In the genomic region with DNA sequence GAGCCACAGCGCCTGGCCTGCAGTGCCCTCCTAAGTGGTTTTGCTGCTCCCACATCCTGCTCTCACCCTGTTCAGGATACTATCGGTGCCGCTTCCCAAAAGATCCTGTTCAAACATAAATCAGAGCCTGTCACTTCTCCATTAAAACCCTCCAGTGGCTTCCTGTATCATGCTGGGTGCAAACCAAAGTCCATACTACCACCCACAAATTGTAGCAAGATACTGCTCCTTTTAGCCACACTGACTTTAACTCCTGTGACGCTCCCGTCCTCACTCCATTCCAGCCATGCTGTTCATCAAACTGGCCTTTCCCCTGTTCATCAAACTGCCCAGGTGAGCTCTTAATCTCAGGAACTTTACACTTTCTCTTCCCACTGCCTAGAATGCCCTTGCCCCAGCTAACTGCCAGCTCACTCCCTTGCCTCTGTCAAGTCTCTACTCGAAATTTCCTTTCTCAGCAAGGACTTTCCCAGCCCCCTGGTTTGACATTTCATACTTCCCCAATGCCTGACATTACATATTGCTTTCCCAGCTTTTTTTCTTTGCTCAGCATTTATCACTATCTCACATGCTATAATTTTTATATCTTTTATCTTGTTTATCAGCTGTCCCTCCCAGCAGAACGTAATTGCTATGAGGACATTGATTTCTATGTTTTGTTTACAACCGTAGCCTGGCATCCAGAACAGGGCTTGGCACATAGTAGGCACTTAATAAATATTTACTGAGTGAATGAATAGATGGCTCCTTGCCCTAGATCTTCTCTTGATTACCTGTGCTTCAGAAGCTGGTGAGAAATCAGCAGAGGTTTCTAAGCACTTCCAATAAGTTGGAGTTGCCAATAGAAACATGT, we compare ENCODE assay signal across 9 cellular contexts. TPM values are rescaled to one million over a fixed set of nuclear protein-coding genes. Genes with fewer than 3 reads are reported as not detected.
DNase-seq lines count a peak whose midpoint lies in the region; ATAC-seq and TF ChIP-seq lines count a peak whose summit lies in the region.
"Had no signal": no experiment of that assay in that cellular context is flagged by ENCODE, and none has a peak within 500 bp of the region (broad histone marks: within the 10 kb centered on the region; RNA-seq: fewer than 3 reads in every experiment).

No MANE protein-coding gene starts in this region.

- no peaks in the 10 kb centered on the region for H3K9me3 Mint-ChIP-seq in endothelial cell (ENCODE audit: unreplicated experiment)

- POLR2A ChIA-PET in AG04449 (lab: Yijun Ruan, JAX): interaction anchor here (0.6 to 1.9 kb wide), 4 partner anchors 11 to 57 kb away, joined by 3 to 5 read pairs (median 4); no protein-coding TSS in a partner anchor

- no peak for ATAC-seq in HG03469 (IDR thresholded peaks at IDR 0.05; ENCODE audit: unreplicated experiment)

- peak overlapping the region; percentile 5 for H3K4me3 Mint-ChIP-seq in endothelial cell (ENCODE audit: unreplicated experiment)

- TF ChIP-seq CTCF in AG04449 (IDR thresholded peaks at IDR 0.05; ENCODE audit: insufficient read depth, low read length, missing control alignments): no peak
- TF ChIP-seq CTCF in endothelial cell (IDR thresholded peaks at IDR 0.05; ENCODE audit: unreplicated experiment): no peak

- DNase-seq in AG04449 (ENCODE audit: low read depth, low spot score): no peak
- peak; percentile 76 for DNase-seq in NCI-H2196 treated with DMSO at 0.1 percent for 48 hours (lab: John Stamatoyannopoulos, UW; ENCODE audit: unreplicated experiment)
- peak; percentile 12 for DNase-seq in endothelial cell (ENCODE audit: low spot score)
- peak; percentile 51 for DNase-seq in myocyte (ENCODE audit: low read depth)
- no peak for DNase-seq in DMS53 treated with DMSO at 0.1 percent for 48 hours (lab: John Stamatoyannopoulos, UW; ENCODE audit: unreplicated experiment)
- no peak for DNase-seq in NCI-H1105 treated with DMSO at 0.1 percent for 48 hours (lab: John Stamatoyannopoulos, UW)
- no peak for DNase-seq in activated CD4-positive, alpha-beta T cell treated with anti-CD3 and anti-CD28 coated beads for 1 hour
- DNase-seq: activated naive CD4-positive, alpha-beta T cell treated with anti-CD3 and anti-CD28 coated beads, Interleukin-2, amount 50 U/mL, for 16 hours had no signal

- H3K4me3 ChIP-seq in AG04449 (ENCODE audit: low read depth, low read length): peak overlapping the region; percentile 33

- CTCF ChIA-PET in AG04449 (lab: Yijun Ruan, JAX): no interaction called here

- peak overlapping the region; percentile 98 for H3K27ac Mint-ChIP-seq in endothelial cell (ENCODE audit: unreplicated experiment)

- H3K36me3 Mint-ChIP-seq in endothelial cell (ENCODE audit: low read depth, unreplicated experiment): no peaks in the 10 kb centered on the region

- peaks cover 7% of the 10 kb centered on the region for H3K27me3 Mint-ChIP-seq in endothelial cell (ENCODE audit: unreplicated experiment)

- H3K4me1 Mint-ChIP-seq in endothelial cell (ENCODE audit: unreplicated experiment): peaks cover 53% of the 10 kb centered on the region

RNA-seq across cellular contexts. Expression of gene SMURF2, which starts 44.3 kb away (rescaled TPM):
- total RNA-seq in endothelial cell (ENCODE audit: unreplicated experiment) (69.2 TPM), myocyte (36.2 and 45.2 TPM in 2 replicates)
- 32.9 TPM for polyA plus RNA-seq in myocyte (2012)

Comparison
In these comparisons a context has a peak if more than half of its experiments do, and no peak if none do; other contexts are left out.
1. DNase-seq: peak in NCI-H2196 treated with DMSO at 0.1 percent for 48 hours (single experiment), endothelial cell (single experiment) and myocyte (single experiment); none in AG04449 (single experiment), DMS53 treated with DMSO at 0.1 percent for 48 hours (single experiment), NCI-H1105 treated with DMSO at 0.1 percent for 48 hours (single experiment) and activated CD4-positive, alpha-beta T cell treated with anti-CD3 and anti-CD28 coated beads for 1 hour (single experiment).